8 cellular contexts compared by ENCODE assay signal in the genomic region with DNA sequence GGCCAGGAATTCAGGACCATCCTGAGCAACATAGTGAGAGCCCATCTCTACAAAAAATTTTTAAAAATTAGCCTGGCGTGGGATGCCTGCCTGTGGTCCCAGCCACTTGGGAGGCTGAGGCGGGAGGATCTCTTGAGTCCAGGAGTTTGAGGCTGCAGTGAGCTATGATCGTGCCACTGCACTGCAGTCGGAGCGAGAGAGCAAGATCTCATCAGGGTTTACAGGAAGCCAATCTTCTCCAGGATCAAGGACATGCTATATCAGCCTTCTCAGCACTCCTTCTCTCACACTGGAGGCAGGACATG. TPM values are rescaled to one million over a fixed set of nuclear protein-coding genes. Genes with fewer than 3 reads are reported as not detected.
DNase-seq lines count a peak whose midpoint lies in the region; ATAC-seq and TF ChIP-seq lines count a peak whose summit lies in the region.

No MANE protein-coding gene starts in this region.

- WGBS in gastroesophageal sphincter (ENCODE audit: low coverage in 1 of 2), 2 donors = 80 to 87% methylated on average over 1 to 3 of the region's 5 CpGs
- WGBS in spleen, 5 donors = 53 to 67% (median 62%) methylated on average over 5 of the region's 5 CpGs

- H3K4me1 Mint-ChIP-seq in WTC11 = peaks cover 36% of the 10 kb centered on the region

- H3K4me3 ChIP-seq in gastroesophageal sphincter (peak overlapping the region in 1 of 2 donors; percentile 87), spleen (peak overlapping the region in 6 of 8 donors; percentile 72 to 92 (median 84))

- H3K27ac ChIP-seq in gastroesophageal sphincter (peak overlapping the region in 3 of 4 donors; percentile 85 to 95 (median 89)), spleen (peak overlapping the region; percentile 61 to 97 (median 87))

- POLR2A ChIA-PET in WTC11 (lab: Charles Lee) = no interaction called here

- peaks cover 13% of the 10 kb centered on the region for H3K27me3 Mint-ChIP-seq in WTC11 (ENCODE audit: low read depth)

- no peak for TF ChIP-seq EP300 in gastroesophageal sphincter (IDR thresholded peaks at IDR 0.05)

- DNase-seq in WTC11 (ENCODE audit: low spot score) (no peak), spleen (no peak), UCSD-AML1 (lab: John Stamatoyannopoulos, UW; ENCODE audit: unreplicated experiment) (no peak), cortex of kidney (lab: John Stamatoyannopoulos, UW) (no peak), cerebellum (ENCODE audit: low spot score) (no peak)

- H3K9me3 Mint-ChIP-seq in WTC11 = no peaks in the 10 kb centered on the region

- no peaks in the 10 kb centered on the region for H3K36me3 Mint-ChIP-seq in WTC11

- H3K4me1 ChIP-seq in gastroesophageal sphincter = peaks cover 3 to 92% (median 47%) of the 10 kb centered on the region in 3 donors
- peaks cover 60 to 93% (median 86%) of the 10 kb centered on the region in 6 donors for H3K4me1 ChIP-seq in spleen

- H3K4me3 Mint-ChIP-seq in WTC11 = peak overlapping the region; percentile 37

- peaks cover 0 to 19% of the 10 kb centered on the region in 2 donors for H3K36me3 ChIP-seq in gastroesophageal sphincter
- H3K36me3 ChIP-seq in spleen = peaks cover 0 to 10% (median 0%) of the 10 kb centered on the region in 6 donors

- peak; percentile 1 for ATAC-seq in HG02870 (IDR thresholded peaks at IDR 0.05; ENCODE audit: unreplicated experiment)
- no peak for ATAC-seq in WTC11
- ATAC-seq in gastroesophageal sphincter = no peak
- no peak for ATAC-seq in GM19351 (IDR thresholded peaks at IDR 0.05; ENCODE audit: unreplicated experiment)

- H3K9me3 ChIP-seq in gastroesophageal sphincter (no peaks in the 10 kb centered on the region), spleen (no peaks in the 10 kb centered on the region)

- no peaks in the 10 kb centered on the region for H3K27me3 ChIP-seq in gastroesophageal sphincter
- H3K27me3 ChIP-seq in spleen (replicated peaks in 1 of 7) = no peaks in the 10 kb centered on the region

- intact Hi-C loops in spleen (cut with DNase I; ENCODE audit: low total_unique reads) = no loop called here

- TF ChIP-seq POLR2A in gastroesophageal sphincter (IDR thresholded peaks at IDR 0.05) = no peak
- TF ChIP-seq POLR2A in spleen (IDR thresholded peaks at IDR 0.05) = no peak

- TF ChIP-seq CTCF in WTC11 (IDR thresholded peaks at IDR 0.05) = no peak
- no peak for TF ChIP-seq CTCF in gastroesophageal sphincter (IDR thresholded peaks at IDR 0.05)
- TF ChIP-seq CTCF in spleen (IDR thresholded peaks at IDR 0.05 in 8 of 11, conservative IDR thresholded peaks at IDR 0.05 in 3 of 11) = peak in 6 of 11 experiments; percentile 16 to 69 (median 45)

- CTCF ChIA-PET in WTC11 (lab: Charles Lee) = interaction anchor here (0.6 to 8.2 kb wide), 14 partner anchors 9 to 319 kb away, joined by 3 to 89 read pairs (median 4); no protein-coding TSS in a partner anchor

- H3K27ac Mint-ChIP-seq in WTC11 = no peak overlapping the region

TF ChIP-seq in WTC11, 78 proteins besides CTCF, POLR2A, EP300 and RAD21:
- TF ChIP-seq, protein P1, sequence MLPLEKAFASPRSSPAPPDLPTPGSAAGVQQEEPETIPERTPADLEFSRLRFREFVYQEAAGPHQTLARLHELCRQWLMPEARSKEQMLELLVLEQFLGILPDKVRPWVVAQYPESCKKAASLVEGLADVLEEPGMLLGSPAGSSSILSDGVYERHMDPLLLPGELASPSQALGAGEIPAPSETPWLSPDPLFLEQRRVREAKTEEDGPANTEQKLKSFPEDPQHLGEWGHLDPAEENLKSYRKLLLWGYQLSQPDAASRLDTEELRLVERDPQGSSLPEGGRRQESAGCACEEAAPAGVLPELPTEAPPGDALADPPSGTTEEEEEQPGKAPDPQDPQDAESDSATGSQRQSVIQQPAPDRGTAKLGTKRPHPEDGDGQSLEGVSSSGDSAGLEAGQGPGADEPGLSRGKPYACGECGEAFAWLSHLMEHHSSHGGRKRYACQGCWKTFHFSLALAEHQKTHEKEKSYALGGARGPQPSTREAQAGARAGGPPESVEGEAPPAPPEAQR (CRISPR knock-in tag; IDR thresholded peaks at IDR 0.05) = no peak
- TF ChIP-seq, protein P2, sequence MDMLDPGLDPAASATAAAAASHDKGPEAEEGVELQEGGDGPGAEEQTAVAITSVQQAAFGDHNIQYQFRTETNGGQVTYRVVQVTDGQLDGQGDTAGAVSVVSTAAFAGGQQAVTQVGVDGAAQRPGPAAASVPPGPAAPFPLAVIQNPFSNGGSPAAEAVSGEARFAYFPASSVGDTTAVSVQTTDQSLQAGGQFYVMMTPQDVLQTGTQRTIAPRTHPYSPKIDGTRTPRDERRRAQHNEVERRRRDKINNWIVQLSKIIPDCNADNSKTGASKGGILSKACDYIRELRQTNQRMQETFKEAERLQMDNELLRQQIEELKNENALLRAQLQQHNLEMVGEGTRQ (CRISPR knock-in tag; IDR thresholded peaks at IDR 0.05) = no peak
- TF ChIP-seq, protein P3, sequence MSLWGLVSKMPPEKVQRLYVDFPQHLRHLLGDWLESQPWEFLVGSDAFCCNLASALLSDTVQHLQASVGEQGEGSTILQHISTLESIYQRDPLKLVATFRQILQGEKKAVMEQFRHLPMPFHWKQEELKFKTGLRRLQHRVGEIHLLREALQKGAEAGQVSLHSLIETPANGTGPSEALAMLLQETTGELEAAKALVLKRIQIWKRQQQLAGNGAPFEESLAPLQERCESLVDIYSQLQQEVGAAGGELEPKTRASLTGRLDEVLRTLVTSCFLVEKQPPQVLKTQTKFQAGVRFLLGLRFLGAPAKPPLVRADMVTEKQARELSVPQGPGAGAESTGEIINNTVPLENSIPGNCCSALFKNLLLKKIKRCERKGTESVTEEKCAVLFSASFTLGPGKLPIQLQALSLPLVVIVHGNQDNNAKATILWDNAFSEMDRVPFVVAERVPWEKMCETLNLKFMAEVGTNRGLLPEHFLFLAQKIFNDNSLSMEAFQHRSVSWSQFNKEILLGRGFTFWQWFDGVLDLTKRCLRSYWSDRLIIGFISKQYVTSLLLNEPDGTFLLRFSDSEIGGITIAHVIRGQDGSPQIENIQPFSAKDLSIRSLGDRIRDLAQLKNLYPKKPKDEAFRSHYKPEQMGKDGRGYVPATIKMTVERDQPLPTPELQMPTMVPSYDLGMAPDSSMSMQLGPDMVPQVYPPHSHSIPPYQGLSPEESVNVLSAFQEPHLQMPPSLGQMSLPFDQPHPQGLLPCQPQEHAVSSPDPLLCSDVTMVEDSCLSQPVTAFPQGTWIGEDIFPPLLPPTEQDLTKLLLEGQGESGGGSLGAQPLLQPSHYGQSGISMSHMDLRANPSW (CRISPR knock-in tag; conservative IDR thresholded peaks at IDR 0.05; ENCODE audit: low read depth) = no peak

RNA-seq across cellular contexts. Expression of a gene that starts 0.5 kb away (rescaled TPM):
- total RNA-seq in WTC11 (2021) = 5.0 to 5.5 TPM (median 5.4 TPM) in 3 replicates
- total RNA-seq in gastroesophageal sphincter = 10 to 100 TPM in 3 of 4 donors, 1 to 10 TPM in 1; 8.1 to 21.7 (median 13.7) TPM
- 10 to 100 TPM in 3 of 7 donors, 1 to 10 TPM in 4; 9.0 to 15.2 (median 9.6) TPM for total RNA-seq in spleen
- polyA plus RNA-seq in spleen = 10 to 100 TPM in 2 of 3 donors, 1 to 10 TPM in 1; 8.2 to 12.4 (median 10.4) TPM
- 14.2 TPM for total RNA-seq in cerebellum

RNA-seq across cellular contexts. Expression of a gene that starts 2.0 kb away (rescaled TPM):
- total RNA-seq in WTC11 (2021) = 39.0 to 47.7 TPM (median 40.5 TPM) in 3 replicates
- 10 to 100 TPM; 24.1 to 75.1 (median 52.1) TPM for total RNA-seq in gastroesophageal sphincter
- 100 to 1,000 TPM in 2 of 7 donors, 10 to 100 TPM in 5; 79.5 to 127 (median 88.4) TPM for total RNA-seq in spleen
- polyA plus RNA-seq in spleen = 10 to 100 TPM; 17.5 to 34.6 (median 26.1) TPM
- total RNA-seq in cerebellum = 13.1 TPM

Comparison
In these comparisons a context has a peak if more than half of its experiments do, and no peak if none do; other contexts are left out.
1. CTCF ChIP-seq: peak in spleen (6 of 11); none in WTC11 (single experiment) and gastroesophageal sphincter (0 of 4).